Comparison of ENCODE assay signal across 34 cellular contexts in the genomic region with DNA sequence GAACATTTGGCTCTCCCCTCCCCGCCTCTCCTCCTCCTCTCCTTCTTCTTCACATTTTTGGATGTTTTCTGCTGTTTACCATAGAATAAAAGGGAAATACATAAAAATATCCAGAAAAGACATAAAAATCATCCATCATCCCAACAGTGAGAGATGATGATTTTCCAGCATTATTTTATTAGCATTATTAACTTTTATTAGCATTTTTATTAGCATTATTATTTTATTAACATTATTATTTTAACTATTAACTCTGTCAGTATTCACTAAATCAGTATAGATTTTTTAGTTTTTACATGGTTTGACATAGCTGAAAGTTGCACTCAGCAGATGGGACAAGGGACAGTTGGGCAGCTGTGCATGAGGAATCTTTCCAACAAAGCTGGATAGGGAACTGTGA. TPM values are rescaled to one million over a fixed set of nuclear protein-coding genes. Genes with fewer than 3 reads are reported as not detected.
DNase-seq lines count a peak whose midpoint lies in the region; ATAC-seq, FAIRE-seq and TF ChIP-seq lines count a peak whose summit lies in the region.
"Had no signal": no experiment of that assay in that cellular context is flagged by ENCODE, and none has a peak within 500 bp of the region (broad histone marks: within the 10 kb centered on the region; RNA-seq: fewer than 3 reads in every experiment).

No MANE protein-coding gene starts in this region.

- H3K9me1 ChIP-seq in K562 (ENCODE audit: control insufficient read depth, insufficient read depth, low read length): no peaks in the 10 kb centered on the region

- no peak overlapping the region for H3K27ac Mint-ChIP-seq in WTC11
- no peak overlapping the region for H3K27ac Mint-ChIP-seq in activated T-cell treated with anti-CD3 and anti-CD28 coated beads, Interleukin-2, amount 50 U/mL, for 72 hours
- H3K27ac Mint-ChIP-seq: B cell; CD14-positive monocyte; CD4-positive, alpha-beta memory T cell; CD4-positive, alpha-beta T cell; CD4-positive, CD25-positive, alpha-beta regulatory T cell; CD8-positive, alpha-beta memory T cell; CD8-positive, alpha-beta T cell had no signal

- no peaks in the 10 kb centered on the region for H3K36me3 Mint-ChIP-seq in WTC11
- H3K36me3 Mint-ChIP-seq in activated T-cell treated with anti-CD3 and anti-CD28 coated beads, Interleukin-2, amount 50 U/mL, for 72 hours (ENCODE audit: insufficient read depth in 2 of 2): no peaks in the 10 kb centered on the region
- H3K36me3 Mint-ChIP-seq: CD14-positive monocyte; CD4-positive, alpha-beta memory T cell; CD4-positive, CD25-positive, alpha-beta regulatory T cell; CD8-positive, alpha-beta memory T cell; CD8-positive, alpha-beta T cell had no signal

- TF ChIP-seq POLR2A in A549 (IDR thresholded peaks at IDR 0.05; ENCODE audit: low read length): no peak
- TF ChIP-seq POLR2A in K562 (conservative IDR thresholded peaks at IDR 0.05): no peak

- peaks cover 13% of the 10 kb centered on the region for H3K9me3 Mint-ChIP-seq in WTC11
- peaks cover 2 to 4% of the 10 kb centered on the region in 2 donors for H3K9me3 Mint-ChIP-seq in activated T-cell treated with anti-CD3 and anti-CD28 coated beads, Interleukin-2, amount 50 U/mL, for 72 hours
- H3K9me3 Mint-ChIP-seq: CD4-positive, alpha-beta T cell; CD8-positive, alpha-beta T cell had no signal

- in situ Hi-C loops in K562 (cut with MboI): no loop called here

- H3K27me3 ChIP-seq in K562 (ENCODE audit: control insufficient read depth in 2 of 2, insufficient read depth in 2 of 2, low read length in 2 of 2) (peaks cover 21 to 45% of the 10 kb centered on the region in 2 experiments), lower lobe of right lung (ENCODE audit: low read depth) (no peaks in the 10 kb centered on the region)
- H3K27me3 ChIP-seq: BE2C; BLaER1; BLaER1 treated with 17β-estradiol and CSF1 and Interleukin-3, amounts not matched to agents 10 nM and 100 nM had no signal

- intact Hi-C loops in K562 (cut with micrococcal nuclease): no loop called here
- intact Hi-C loops in lower lobe of right lung (cut with DNase I): no loop called here

- H3K27me3 Mint-ChIP-seq in WTC11 (ENCODE audit: low read depth): peaks cover 3% of the 10 kb centered on the region; the same call in 1 of the 2 replicates
- peaks cover 18% of the 10 kb centered on the region for H3K27me3 Mint-ChIP-seq in activated T-cell treated with anti-CD3 and anti-CD28 coated beads, Interleukin-2, amount 50 U/mL, for 72 hours (ENCODE audit: low read depth)

- DNase-seq in A549 (ENCODE audit: low read depth in 1 of 2, low spot score in 1 of 2): no peak
- no peak for DNase-seq in WTC11 (ENCODE audit: low spot score)
- DNase-seq in K562 (ENCODE audit: extremely low read depth in 1 of 4, low spot score in 3 of 4): no peak
- no peak for DNase-seq in activated T-cell treated with anti-CD3 and anti-CD28 coated beads, Interleukin-2, amount 50 U/mL, for 72 hours
- no peak for DNase-seq in lower lobe of right lung
- DNase-seq: 8988T; ACHN; AML-193; BE2C; C1 segment of cervical spinal cord; Caco-2; Calu3; CD4-positive, alpha-beta memory T cell; CD4-positive, alpha-beta T cell; CD4-positive, CD25-positive, alpha-beta regulatory T cell; CD8-positive, alpha-beta memory T cell; CD8-positive, alpha-beta T cell; COR-L47; DMS 273 treated with DMSO at 0.1 percent for 48 hours; DMS153; DMS53; DMS79; DMS79 treated with DMSO at 0.1 percent for 48 hours; DND-41; EL had no signal

- no peak overlapping the region for H3K4me3 Mint-ChIP-seq in WTC11
- H3K4me3 Mint-ChIP-seq in activated T-cell treated with anti-CD3 and anti-CD28 coated beads, Interleukin-2, amount 50 U/mL, for 72 hours: no peak overlapping the region
- H3K4me3 Mint-ChIP-seq: B cell; CD4-positive, alpha-beta memory T cell; CD4-positive, alpha-beta T cell; CD4-positive, CD25-positive, alpha-beta regulatory T cell; CD8-positive, alpha-beta memory T cell; CD8-positive, alpha-beta T cell had no signal

- WGBS in A549 (ENCODE audit: missing lambda C conversion rate): 87% methylated on average over 1 of the region's 1 CpG
- WGBS in K562 (ENCODE audit: insufficient coverage, low coverage, missing lambda C conversion rate): 0% methylated on average over 1 of the region's 1 CpG

- TF ChIP-seq EP300 in A549 (IDR thresholded peaks at IDR 0.05): no peak
- TF ChIP-seq EP300 in K562 (IDR thresholded peaks at IDR 0.05; ENCODE audit: low read length): no peak

- H2AFZ ChIP-seq in K562 (ENCODE audit: low read depth, low read length): no peak overlapping the region

- H3K4me1 ChIP-seq in A549 (no peaks in the 10 kb centered on the region), K562 (replicated peaks in 1 of 2; ENCODE audit: control insufficient read depth in 2 of 2, insufficient read depth in 2 of 2, low read length in 2 of 2) (no peaks in the 10 kb centered on the region), lower lobe of right lung (no peaks in the 10 kb centered on the region)
- H3K4me1 ChIP-seq: BLaER1; BLaER1 treated with 17β-estradiol and CSF1 and Interleukin-3, amounts not matched to agents 10 nM and 100 nM; Caco-2 had no signal

- no peak overlapping the region for H3K4me3 ChIP-seq in A549
- H3K4me3 ChIP-seq in K562: no peak overlapping the region
- H3K4me3 ChIP-seq in lower lobe of right lung: no peak overlapping the region
- H3K4me3 ChIP-seq: BLaER1; BLaER1 treated with 17β-estradiol and CSF1 and Interleukin-3, amounts not matched to agents 10 nM and 100 nM had no signal

- H3K4me2 ChIP-seq in A549 (no peak overlapping the region), K562 (ENCODE audit: insufficient read depth, low read length) (no peak overlapping the region)
- H3K4me2 ChIP-seq: BLaER1; BLaER1 treated with 17β-estradiol and CSF1 and Interleukin-3, amounts not matched to agents 10 nM and 100 nM had no signal

- FAIRE-seq in A549 (lab: Jason Lieb, UNC): peak; percentile 13
- FAIRE-seq in K562 (lab: Jason Lieb, UNC): no peak
- FAIRE-seq: A204.1, D721Med had no signal

- H3K9ac ChIP-seq in K562 (ENCODE audit: insufficient read depth in 1 of 2, low read depth in 2 of 2, low read length in 2 of 2): no peak overlapping the region
- H3K9ac ChIP-seq: BLaER1; BLaER1 treated with 17β-estradiol and CSF1 and Interleukin-3, amounts not matched to agents 10 nM and 100 nM had no signal

- no peaks in the 10 kb centered on the region for H3K4me1 Mint-ChIP-seq in WTC11
- peaks cover 12% of the 10 kb centered on the region for H3K4me1 Mint-ChIP-seq in activated T-cell treated with anti-CD3 and anti-CD28 coated beads, Interleukin-2, amount 50 U/mL, for 72 hours (ENCODE audit: low read depth)

- BruUV-seq in K562 (replicated peaks; lab: Mats Ljungman, UMichigan): no TSS peak

- H3K9me3 ChIP-seq in A549 (no peaks in the 10 kb centered on the region; the same call in 2 of the 3 replicates), K562 (replicated peaks; ENCODE audit: control insufficient read depth, insufficient read depth, low read depth, low read length) (peaks cover 3% of the 10 kb centered on the region), lower lobe of right lung (no peaks in the 10 kb centered on the region)
- H3K9me3 ChIP-seq: BE2C; BLaER1; BLaER1 treated with 17β-estradiol and CSF1 and Interleukin-3, amounts not matched to agents 10 nM and 100 nM; Caco-2 had no signal

- POLR2A ChIA-PET in A549 (lab: Yijun Ruan, JAX) (no interaction called here), WTC11 (lab: Charles Lee) (no interaction called here), K562 (lab: Yijun Ruan, JAX) (interaction anchor here (0.6 kb wide), 1 partner anchor 1779 kb away, joined by 3 read pairs; no protein-coding TSS in a partner anchor)

- CTCF ChIA-PET in A549 (lab: Yijun Ruan, JAX): interaction anchor here (1.1 to 1.6 kb wide), 3 partner anchors 22 to 192 kb away, joined by 3 to 4 read pairs (median 3); no protein-coding TSS in a partner anchor
- CTCF ChIA-PET in WTC11 (lab: Charles Lee): interaction anchor here (2.5 kb wide), 1 partner anchor 88 kb away, joined by 7 read pairs; no protein-coding TSS in a partner anchor
- CTCF ChIA-PET in K562 (lab: Yijun Ruan, JAX; ENCODE audit: low intra/inter-chr PET ratio): no interaction called here

- TF ChIP-seq CTCF in A549 (IDR thresholded peaks at IDR 0.05): no peak
- no peak for TF ChIP-seq CTCF in WTC11 (IDR thresholded peaks at IDR 0.05)
- TF ChIP-seq CTCF in K562 (IDR thresholded peaks at IDR 0.05 in 2 of 3, conservative IDR thresholded peaks at IDR 0.05 in 1 of 3; ENCODE audit: insufficient read depth in 2 of 3, low read depth in 1 of 3, low read length in 3 of 3): no peak
- TF ChIP-seq CTCF in lower lobe of right lung (IDR thresholded peaks at IDR 0.05): no peak

- H3K27ac ChIP-seq in A549 (no peak overlapping the region), K562 (ENCODE audit: extremely low read depth, low read depth, low read length) (no peak overlapping the region), lower lobe of right lung (no peak overlapping the region)
- H3K27ac ChIP-seq: 22Rv1; BLaER1; BLaER1 treated with 17β-estradiol and CSF1 and Interleukin-3, amounts not matched to agents 10 nM and 100 nM; C4-2B had no signal

- no peaks in the 10 kb centered on the region for H3K36me3 ChIP-seq in K562 (ENCODE audit: control insufficient read depth, insufficient read depth, low read length)
- no peaks in the 10 kb centered on the region for H3K36me3 ChIP-seq in lower lobe of right lung
- H3K36me3 ChIP-seq: BE2C; BLaER1; BLaER1 treated with 17β-estradiol and CSF1 and Interleukin-3, amounts not matched to agents 10 nM and 100 nM had no signal

- no peaks in the 10 kb centered on the region for H4K20me1 ChIP-seq in K562 (replicated peaks; ENCODE audit: control insufficient read depth, insufficient read depth, low read length)
- H4K20me1 ChIP-seq: BLaER1; BLaER1 treated with 17β-estradiol and CSF1 and Interleukin-3, amounts not matched to agents 10 nM and 100 nM had no signal

- ATAC-seq in A549 (no peak), WTC11 (no peak), K562 (no peak), lower lobe of right lung (no peak), GM19324 (IDR thresholded peaks at IDR 0.05; ENCODE audit: low FRiP score, unreplicated experiment) (no peak)
- ATAC-seq in activated T-cell treated with anti-CD3 and anti-CD28 coated beads, Interleukin-2, amount 50 U/mL, for 72 hours (replicated peaks in 1 of 2): no peak
- ATAC-seq: CD8-positive, alpha-beta T cell had no signal

- no peak for TF ChIP-seq RAD21 in A549 (conservative IDR thresholded peaks at IDR 0.05 in 1 of 2, IDR thresholded peaks at IDR 0.05 in 1 of 2)
- TF ChIP-seq RAD21 in K562 (CRISPR knock-in tag; conservative IDR thresholded peaks at IDR 0.05 in 1 of 2, IDR thresholded peaks at IDR 0.05 in 1 of 2): no peak

- no peaks in the 10 kb centered on the region for H3K79me2 ChIP-seq in K562 (ENCODE audit: control insufficient read depth, insufficient read depth, low read length)

RNA-seq across cellular contexts. Expression of gene SLC35B4, which starts 16.2 kb away (rescaled TPM):
- polyA plus RNA-seq in A549 (2011; rRNA removed) (73.0 and 83.9 TPM in 2 replicates), A549 (2017; fragmentation: RNase III; extraction: RNeasy Plus Mini Kit Qiagen cat#74134 plus additional on column Dnase treatment) (29.1 to 36.0 TPM (median 32.8 TPM) in 3 replicates), K562 (2011; rRNA removed) (29.9 and 34.9 TPM in 2 replicates), K562 (2014; fragmentation: Illumina TruSeq; extraction: Trizol) (18.1 and 20.4 TPM in 2 replicates), K562 (2014; fragmentation: Nextera tagmentation; extraction: Ambion mirVana) (1 to 10 TPM; 6.1 to 7.0 TPM), K562 (2014; rRNA removed) (10.0 and 20.4 TPM in 2 replicates)
- polyA plus RNA-seq in A549 (2012; cell fraction: cytosol; rRNA removed): 22.5 and 28.4 TPM in 2 replicates
- 25.8 and 35.9 TPM in 2 replicates for polyA plus RNA-seq in A549 (2012; cell fraction: nucleus; rRNA removed)
- polyA minus RNA-seq in A549 (2011; rRNA and poly(A)+ RNA removed): 112 and 123 TPM in 2 replicates
- total RNA-seq in WTC11 (2021) (31.5 to 35.5 TPM (median 32.6 TPM) in 3 replicates), K562 (2014; rRNA removed) (12.1 and 20.9 TPM in 2 replicates), K562 (2014; rRNA removed; fragmentation: Illumina TruSeq; extraction: Trizol) (17.6 and 20.0 TPM in 2 replicates), K562 (2015; rRNA removed; fragmentation: Illumina TruSeq; extraction: Trizol) (21.2 and 22.4 TPM in 2 replicates), K562 (2021) (28.0 and 28.2 TPM in 2 replicates), lower lobe of right lung (12.2 TPM)
- 36.2 and 46.3 TPM in 2 replicates for total RNA-seq in K562 (2011; cell fraction: chromatin; rRNA removed; ENCODE audit: low replicate concordance)
- 20.3 and 25.4 TPM in 2 replicates for total RNA-seq in K562 (2011; cell fraction: nucleolus; rRNA removed)
- total RNA-seq in K562 (2011; cell fraction: nucleoplasm; rRNA removed): 36.7 and 64.9 TPM in 2 replicates
- 22.9 and 25.7 TPM in 2 replicates for polyA plus RNA-seq in K562 (2011; cell fraction: cytosol; rRNA removed)
- 22.4 and 26.3 TPM in 2 replicates for polyA plus RNA-seq in K562 (2011; cell fraction: nucleus; rRNA removed)
- polyA plus RNA-seq in K562 (2012): 12.9 and 15.5 TPM in 2 replicates
- 46.0 and 51.7 TPM in 2 replicates for polyA minus RNA-seq in K562 (2011; rRNA and poly(A)+ RNA removed)
- 21.2 and 31.0 TPM in 2 replicates for polyA minus RNA-seq in K562 (2011; cell fraction: cytosol; rRNA and poly(A)+ RNA removed)
- 10.8 and 16.6 TPM in 2 replicates for polyA minus RNA-seq in K562 (2011; cell fraction: nucleus; rRNA and poly(A)+ RNA removed)
- total RNA-seq in activated T-cell treated with anti-CD3 and anti-CD28 coated beads, Interleukin-2, amount 50 U/mL, for 72 hours: 10 to 100 TPM; 15.1 to 18.3 TPM
